In genomic region chr17:350706-351435, GRCh38 we compare ENCODE assay signal across 1 cellular context.
TF ChIP-seq lines count a peak whose summit lies in the region.

No MANE protein-coding gene starts in this region.

TF ChIP-seq in H1, 55 proteins besides CTCF, POLR2A, EP300 and RAD21:
- no peak for TF ChIP-seq EZH2 (IDR thresholded peaks at IDR 0.05; ENCODE audit: low read depth, low read length, severe bottlenecking)
- TF ChIP-seq TEAD4 (IDR thresholded peaks at IDR 0.05; ENCODE audit: low read depth, low read length), result no peak
- no peak for TF ChIP-seq YY1 (IDR thresholded peaks at IDR 0.05; ENCODE audit: low read depth, low read length)
- no peak for TF ChIP-seq SIX5 (IDR thresholded peaks at IDR 0.05; ENCODE audit: low read depth, low read length)
- TF ChIP-seq KDM1A (IDR thresholded peaks at IDR 0.05; ENCODE audit: borderline replicate concordance, low read length), result 0 out of 2 replicates have a peak, but pooled peaks have one; percentile 30
- TF ChIP-seq BRCA1 (IDR thresholded peaks at IDR 0.05; ENCODE audit: low read depth, low read length), result no peak
- TF ChIP-seq TCF12 (IDR thresholded peaks at IDR 0.05; ENCODE audit: low read depth, low read length), result no peak
TF ChIP-seq in H1: peak in this region for 1.
